27 cellular contexts compared by ENCODE assay signal in the genomic region with DNA sequence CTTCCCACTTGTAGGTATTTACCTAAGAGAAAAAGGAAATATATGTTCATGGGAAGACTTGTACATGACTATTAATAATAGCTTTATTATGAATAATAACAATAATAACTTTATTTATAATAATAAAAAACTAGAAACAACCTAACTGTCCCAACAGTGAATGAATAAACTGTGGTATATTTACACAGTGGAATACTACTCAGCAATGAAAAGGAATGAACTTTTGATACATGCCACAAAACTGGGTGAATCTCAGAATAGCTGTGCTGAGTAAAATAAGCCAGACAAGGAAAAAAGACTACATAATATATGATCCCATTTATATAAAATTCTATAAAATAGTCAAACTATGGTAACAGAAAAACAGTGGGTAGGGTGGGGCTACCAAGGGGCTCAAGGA.
"Had no signal": no experiment of that assay in that cellular context is flagged by ENCODE, and none has a peak within 500 bp of the region (broad histone marks: within the 10 kb centered on the region; RNA-seq: fewer than 3 reads in every experiment).

No MANE protein-coding gene starts in this region.

- ATAC-seq: stimulated activated effector memory CD8-positive, alpha-beta T cell treated with anti-CD3 and anti-CD28 coated beads, Interleukin-12 subunit alpha, Interleukin-12 subunit beta, amount 100 ng/mL, for 72 hours; stimulated activated memory B cell treated with anti-CD40 and anti-IgM and Interleukin-4, amounts not matched to agents 10 μg/mL and 1 μg/mL and 100 μg/mL, for 72 hours; stimulated activated naive B cell treated with anti-CD40 and anti-IgM and Interleukin-4, amounts not matched to agents 10 μg/mL and 1 μg/mL and 100 μg/mL, for 72 hours; stimulated activated naive CD8-positive, alpha-beta T cell treated with anti-CD3 and anti-CD28 coated beads, Interleukin-15, amount 100 ng/mL, for 72 hours; stimulated activated naive CD8-positive, alpha-beta T cell treated with anti-CD3 and anti-CD28 coated beads, Interleukin-15, Interleukin-2, amounts not matched to agents 100 U/mL and 50 U/mL, for 24 hours; upper lobe of right lung had no signal

- FAIRE-seq: urothelium cell line had no signal

- H3K27ac ChIP-seq: stomach, suprapubic skin, testis, thoracic aorta, thyroid gland, tibial artery, tibial nerve, transverse colon, upper lobe of left lung, upper lobe of right lung, uterus, vagina had no signal

- H3K4me1 ChIP-seq: stomach, suprapubic skin, testis, thyroid gland, tibial artery, tibial nerve, transverse colon, upper lobe of left lung, upper lobe of right lung, uterus, vagina had no signal

- DNase-seq: stimulated activated CD4-positive, alpha-beta T cell treated with anti-CD3 and anti-CD28 coated beads, Interleukin-2, amount 100 ng/mL, for 48 hours; stimulated activated CD4-positive, alpha-beta T cell treated with anti-CD3 and anti-CD28 coated beads, Interleukin-4, amount 100 ng/mL, for 1 hour; stimulated activated CD4-positive, alpha-beta T cell treated with anti-CD3 and anti-CD28 coated beads, Interleukin-4, amount 100 ng/mL, for 24 hours; stimulated activated CD4-positive, alpha-beta T cell treated with anti-CD3 and anti-CD28 coated beads, Interleukin-4, amount 100 ng/mL, for 4 hours; stimulated activated CD8-positive, alpha-beta memory T cell treated with anti-CD3 and anti-CD28 coated beads, Interleukin-4, amount 100 ng/mL, for 48 hours; stimulated activated naive B cell treated with anti-CD40 and anti-IgM and Interleukin-4, amounts not matched to agents 10 μg/mL and 1 μg/mL and 100 μg/mL, for 72 hours; stimulated activated naive CD4-positive, alpha-beta T cell; stimulated activated naive CD4-positive, alpha-beta T cell treated with Interleukin-2 at 50 U/mL for 16 hours; stimulated activated naive CD8-positive, alpha-beta T cell treated with anti-CD3 and anti-CD28 coated beads, Interleukin-15, amount 100 ng/mL, for 72 hours; stimulated activated naive CD8-positive, alpha-beta T cell treated with anti-CD3 and anti-CD28 coated beads, Interleukin-15, Interleukin-2, amounts not matched to agents 100 U/mL and 50 U/mL, for 24 hours; stomach; substantia nigra; testis; thyroid gland; tibial artery; transverse colon; trophoblast cell; upper lobe of left lung; upper lobe of right lung; uterus had no signal

- H3K4me3 ChIP-seq: stomach, suprapubic skin, testis, thoracic aorta, thyroid gland, tibial artery, tibial nerve, transverse colon, upper lobe of left lung, upper lobe of right lung, uterus, vagina had no signal

- H3K27me3 ChIP-seq: stomach, suprapubic skin, testis, thyroid gland, tibial artery, tibial nerve, transverse colon, upper lobe of left lung, upper lobe of right lung, uterus, vagina had no signal

- H3K36me3 ChIP-seq: thyroid gland, uterus had no signal

- H3K9me3 ChIP-seq: stomach, suprapubic skin, testis, thoracic aorta, thyroid gland, tibial artery, tibial nerve, transverse colon, upper lobe of left lung, upper lobe of right lung, uterus, vagina had no signal
